ENCODE assay signal across 17 cellular contexts in genomic region chr4:161767116-161767515, GRCh38.
DNase-seq lines count a peak whose midpoint lies in the region; ATAC-seq, FAIRE-seq and TF ChIP-seq lines count a peak whose summit lies in the region.
"Had no signal": no experiment of that assay in that cellular context is flagged by ENCODE, and none has a peak within 500 bp of the region (broad histone marks: within the 10 kb centered on the region; RNA-seq: fewer than 3 reads in every experiment).

No MANE protein-coding gene starts in this region.

- H3K27ac Mint-ChIP-seq in astrocyte (ENCODE audit: unreplicated experiment), result no peak overlapping the region
- H3K27ac Mint-ChIP-seq: brain had no signal

- peaks cover 3% of the 10 kb centered on the region for H3K4me1 ChIP-seq in astrocyte (ENCODE audit: insufficient read depth, low read length)
- H3K4me1 ChIP-seq in foreskin keratinocyte, result no peaks in the 10 kb centered on the region
- H3K4me1 ChIP-seq: gastrocnemius medialis, tibial artery had no signal

- H3K27me3 ChIP-seq in astrocyte (ENCODE audit: insufficient read depth, low read length) (no peaks in the 10 kb centered on the region), foreskin keratinocyte (peaks cover 45% of the 10 kb centered on the region)
- H3K27me3 ChIP-seq: gastrocnemius medialis, neutrophil, tibial artery had no signal

- H4K20me1 ChIP-seq in astrocyte (ENCODE audit: insufficient read depth, low read length), result no peaks in the 10 kb centered on the region

- no peak overlapping the region for H2AFZ ChIP-seq in astrocyte (ENCODE audit: low read depth, low read length)

- peak; percentile 29 for DNase-seq in AG10803 (ENCODE audit: low read depth)
- DNase-seq in HS-5 (ENCODE audit: low read depth), result peak; percentile 39
- peak; percentile 94 for DNase-seq in astrocyte (ENCODE audit: low read depth)
- DNase-seq in foreskin keratinocyte, result peak; percentile 71 to 84
- no peak for DNase-seq in HuH-7.5 (ENCODE audit: low spot score)
- no peak for DNase-seq in NCI-H1048 (lab: John Stamatoyannopoulos, UW)
- DNase-seq in UCSD-AML1 (lab: John Stamatoyannopoulos, UW; ENCODE audit: unreplicated experiment), result no peak
- DNase-seq: activated naive CD4-positive, alpha-beta T cell; gastrocnemius medialis; mesendoderm; NCI-H1417; NCI-H2227 treated with DMSO at 0.1 percent for 48 hours; T-helper 1 cell; tibial artery had no signal

- H3K4me1 Mint-ChIP-seq in astrocyte (ENCODE audit: low read depth, unreplicated experiment), result peaks cover 7% of the 10 kb centered on the region

- peak overlapping the region; percentile 72 for H3K4me2 ChIP-seq in astrocyte (ENCODE audit: low read length)

- no peak overlapping the region for H3K9ac ChIP-seq in astrocyte (ENCODE audit: low read length)

- no peaks in the 10 kb centered on the region for H3K36me3 ChIP-seq in astrocyte (ENCODE audit: insufficient read depth, low read length)
- H3K36me3 ChIP-seq: gastrocnemius medialis, neutrophil, tibial artery had no signal

- no peak for TF ChIP-seq CTCF in AG10803 (conservative IDR thresholded peaks at IDR 0.05; ENCODE audit: low read length)
- no peak for TF ChIP-seq CTCF in astrocyte (IDR thresholded peaks at IDR 0.05; ENCODE audit: insufficient read depth, low read depth, low read length)
- TF ChIP-seq CTCF in foreskin keratinocyte (conservative IDR thresholded peaks at IDR 0.05), result no peak

- H3K36me3 Mint-ChIP-seq in astrocyte (ENCODE audit: low read depth, unreplicated experiment), result no peaks in the 10 kb centered on the region
- H3K36me3 Mint-ChIP-seq: brain had no signal

- H3K9me3 ChIP-seq in astrocyte (ENCODE audit: insufficient read depth, low read depth, low read length), result no peaks in the 10 kb centered on the region
- H3K9me3 ChIP-seq: gastrocnemius medialis, neutrophil, tibial artery had no signal

- no peak for FAIRE-seq in astrocyte (lab: Jason Lieb, UNC)

- H3K4me3 ChIP-seq in AG10803 (ENCODE audit: low read length) (no peak overlapping the region), astrocyte (ENCODE audit: insufficient read depth, low read depth, low read length) (no peak overlapping the region)
- H3K4me3 ChIP-seq: gastrocnemius medialis, tibial artery had no signal

- H3K9me3 Mint-ChIP-seq in astrocyte (ENCODE audit: unreplicated experiment), result no peaks in the 10 kb centered on the region
- H3K9me3 Mint-ChIP-seq: brain had no signal

- H3K27me3 Mint-ChIP-seq in astrocyte (ENCODE audit: low read depth, unreplicated experiment), result no peaks in the 10 kb centered on the region
- H3K27me3 Mint-ChIP-seq: brain had no signal

- no peak overlapping the region for H3K4me3 Mint-ChIP-seq in astrocyte (ENCODE audit: unreplicated experiment)
- H3K4me3 Mint-ChIP-seq: brain had no signal

- ATAC-seq in foreskin keratinocyte, result peak; percentile 98
- ATAC-seq in HG03175 (IDR thresholded peaks at IDR 0.05; ENCODE audit: unreplicated experiment), result no peak
- ATAC-seq: gastrocnemius medialis had no signal

- H3K27ac ChIP-seq in astrocyte (ENCODE audit: low read depth, low read length) (no peak overlapping the region), foreskin keratinocyte (no peak overlapping the region)
- H3K27ac ChIP-seq: gastrocnemius medialis, neutrophil, tibial artery had no signal

- no peaks in the 10 kb centered on the region for H3K79me2 ChIP-seq in astrocyte (ENCODE audit: insufficient read depth, low read length)

Comparison
In these comparisons a context has a peak if more than half of its experiments do, and no peak if none do; other contexts are left out.
1. DNase-seq: peak in AG10803 (single experiment), HS-5 (single experiment), astrocyte (single experiment) and foreskin keratinocyte (2 of 2); none in HuH-7.5 (single experiment), NCI-H1048 (single experiment) and UCSD-AML1 (single experiment).